ENCODE assay signal across 9 cellular contexts in genomic region chr1:1355376-1355775, GRCh38. TPM values are rescaled to one million over a fixed set of nuclear protein-coding genes. Genes with fewer than 3 reads are reported as not detected.
DNase-seq lines count a peak whose midpoint lies in the region; ATAC-seq and TF ChIP-seq lines count a peak whose summit lies in the region.
"Had no signal": no experiment of that assay in that cellular context is flagged by ENCODE, and none has a peak within 500 bp of the region (broad histone marks: within the 10 kb centered on the region; RNA-seq: fewer than 3 reads in every experiment).

No MANE protein-coding gene starts in this region.

- peaks cover 12% of the 10 kb centered on the region for H3K27me3 Mint-ChIP-seq in glutamatergic neuron (ENCODE audit: unreplicated experiment)

- H3K9me3 Mint-ChIP-seq in glutamatergic neuron (ENCODE audit: unreplicated experiment): peaks cover 3% of the 10 kb centered on the region
- H3K9me3 Mint-ChIP-seq: T-cell had no signal

- peaks cover 0 to 26% (median 0%) of the 10 kb centered on the region in 6 donors for H3K36me3 ChIP-seq in spleen

- peaks cover 0 to 84% (median 53%) of the 10 kb centered on the region in 6 donors for H3K4me1 ChIP-seq in spleen

- DNase-seq in NCI-H1436 (lab: John Stamatoyannopoulos, UW): peak; percentile 11
- no peak for DNase-seq in NCI-H1436 treated with DMSO at 0.1 percent for 48 hours (lab: John Stamatoyannopoulos, UW)
- peak; percentile 30 for DNase-seq in SK-MEL-5 (ENCODE audit: low read depth, low spot score)
- peak; percentile 49 for DNase-seq in glutamatergic neuron
- no peak for DNase-seq in spleen
- DNase-seq in RPMI8226: no peak
- DNase-seq in stimulated activated CD4-positive, alpha-beta T cell treated with anti-CD3 and anti-CD28 coated beads, Interleukin-4, amount 100 ng/mL, for 4 hours: no peak

- TF ChIP-seq CTCF in glutamatergic neuron (IDR thresholded peaks at IDR 0.05; ENCODE audit: partially characterized antibody, unreplicated experiment) (no peak), spleen (IDR thresholded peaks at IDR 0.05 in 8 of 11, conservative IDR thresholded peaks at IDR 0.05 in 3 of 11) (no peak)

- ATAC-seq in GM21529 (IDR thresholded peaks at IDR 0.05; ENCODE audit: unreplicated experiment): no peak

- peaks cover 4 to 91% (median 65%) of the 10 kb centered on the region in 7 donors for H3K27me3 ChIP-seq in spleen (replicated peaks in 1 of 7)

- H3K27ac ChIP-seq in spleen: peak overlapping the region in 1 of 8 donors; percentile 31

- intact Hi-C loops in spleen (cut with DNase I; ENCODE audit: low total_unique reads): no loop called here

- TF ChIP-seq POLR2A in spleen (IDR thresholded peaks at IDR 0.05): no peak

- H3K36me3 Mint-ChIP-seq in glutamatergic neuron (ENCODE audit: unreplicated experiment): no peaks in the 10 kb centered on the region
- H3K36me3 Mint-ChIP-seq: T-cell had no signal

- no peak overlapping the region for H3K4me3 Mint-ChIP-seq in glutamatergic neuron (ENCODE audit: unreplicated experiment)

- WGBS in spleen, 5 donors: 0 to 8% (median 5%) methylated on average over 3 to 57 of the region's 57 CpGs

- peak overlapping the region in 5 of 8 donors; percentile 0 to 58 (median 13) for H3K4me3 ChIP-seq in spleen

- H3K4me1 Mint-ChIP-seq in glutamatergic neuron (ENCODE audit: low read depth, unreplicated experiment): peaks cover 11% of the 10 kb centered on the region

- no peaks in the 10 kb centered on the region for H3K9me3 ChIP-seq in spleen

- H3K27ac Mint-ChIP-seq in glutamatergic neuron (ENCODE audit: unreplicated experiment): no peak overlapping the region
- H3K27ac Mint-ChIP-seq: T-cell had no signal

- in situ Hi-C loops in SK-MEL-5 (cut with HindIII; ENCODE audit: low pct_unique_long_range_greater_than_20kb, low sequenced_read_pairs): no loop called here

RNA-seq across cellular contexts. Expression of gene MXRA8, which starts 3.0 kb away (rescaled TPM):
- 0.08 TPM in 1 of 2 replicates, not detected in the other for total RNA-seq in SK-MEL-5 (2014; rRNA removed; shearing (Covaris generic))
- not detected in 2 replicates for polyA plus RNA-seq in SK-MEL-5 (2015; cell fraction: cytosol; rRNA removed)
- 2.0 TPM in 1 of 2 replicates, not detected in the other for polyA plus RNA-seq in SK-MEL-5 (2015; cell fraction: nucleus; rRNA removed)
- total RNA-seq in glutamatergic neuron (ENCODE audit: unreplicated experiment) (7.7 TPM), spleen (10 to 100 TPM; 25.9 to 71.7 (median 49.3) TPM)
- 10 to 100 TPM; 37.9 to 57.5 (median 44.8) TPM for polyA plus RNA-seq in spleen

RNA-seq across cellular contexts. Expression of gene DVL1, which starts 6.2 kb away (rescaled TPM):
- 41.4 and 42.8 TPM in 2 replicates for total RNA-seq in SK-MEL-5 (2014; rRNA removed; shearing (Covaris generic))
- 39.7 and 57.0 TPM in 2 replicates for polyA plus RNA-seq in SK-MEL-5 (2015; cell fraction: cytosol; rRNA removed)
- 185 and 232 TPM in 2 replicates for polyA plus RNA-seq in SK-MEL-5 (2015; cell fraction: nucleus; rRNA removed)
- total RNA-seq in glutamatergic neuron (ENCODE audit: unreplicated experiment) (124 TPM), spleen (10 to 100 TPM; 34.4 to 59.1 (median 40.1) TPM)
- polyA plus RNA-seq in spleen: 10 to 100 TPM; 18.1 to 57.3 (median 27.7) TPM

RNA-seq across cellular contexts. Expression of gene AURKAIP1, which starts 19.6 kb away (rescaled TPM):
- total RNA-seq in SK-MEL-5 (2014; rRNA removed; shearing (Covaris generic)): 136 and 146 TPM in 2 replicates
- 186 and 254 TPM in 2 replicates for polyA plus RNA-seq in SK-MEL-5 (2015; cell fraction: cytosol; rRNA removed)
- 86.1 and 112 TPM in 2 replicates for polyA plus RNA-seq in SK-MEL-5 (2015; cell fraction: nucleus; rRNA removed)
- total RNA-seq in glutamatergic neuron (ENCODE audit: unreplicated experiment) (130 TPM), spleen (10 to 100 TPM; 61.3 to 85.1 (median 71.7) TPM)
- polyA plus RNA-seq in spleen: 100 to 1,000 TPM; 149 to 174 (median 151) TPM

RNA-seq across cellular contexts. Expression of gene TAS1R3, which starts 24.3 kb away (rescaled TPM):
- total RNA-seq in SK-MEL-5 (2014; rRNA removed; shearing (Covaris generic)): not detected in 2 replicates
- polyA plus RNA-seq in SK-MEL-5 (2015; cell fraction: cytosol; rRNA removed): 0.03 and 0.04 TPM in 2 replicates
- polyA plus RNA-seq in SK-MEL-5 (2015; cell fraction: nucleus; rRNA removed): 0.14 TPM in 1 of 2 replicates, not detected in the other
- total RNA-seq in glutamatergic neuron (ENCODE audit: unreplicated experiment) (1.3 TPM), spleen (1 to 10 TPM in 6 of 7 donors, under 1 TPM in 1; 0.77 to 5.9 (median 3.0) TPM)
- polyA plus RNA-seq in spleen: 1 to 10 TPM in 1 of 3 donors, under 1 TPM in 2; 0.23 to 1.6 (median 0.37) TPM

RNA-seq across cellular contexts. Expression of gene CPTP, which starts 30.8 kb away (rescaled TPM):
- total RNA-seq in SK-MEL-5 (2014; rRNA removed; shearing (Covaris generic)): 19.6 and 22.2 TPM in 2 replicates
- 37.6 and 39.8 TPM in 2 replicates for polyA plus RNA-seq in SK-MEL-5 (2015; cell fraction: cytosol; rRNA removed)
- polyA plus RNA-seq in SK-MEL-5 (2015; cell fraction: nucleus; rRNA removed): 3.5 and 9.4 TPM in 2 replicates
- total RNA-seq in glutamatergic neuron (ENCODE audit: unreplicated experiment): 18.7 TPM
- 10 to 100 TPM; 16.9 to 42.1 (median 29.1) TPM for total RNA-seq in spleen
- polyA plus RNA-seq in spleen: 10 to 100 TPM in 2 of 3 donors, 1 to 10 TPM in 1; 7.5 to 24.9 (median 10.4) TPM

Comparison
In these comparisons a context has a peak if more than half of its experiments do, and no peak if none do; other contexts are left out.
1. DNase-seq: peak in NCI-H1436 (single experiment), SK-MEL-5 (single experiment) and glutamatergic neuron (single experiment); none in NCI-H1436 treated with DMSO at 0.1 percent for 48 hours (single experiment), spleen (single experiment), RPMI8226 (single experiment) and stimulated activated CD4-positive, alpha-beta T cell treated with anti-CD3 and anti-CD28 coated beads, Interleukin-4, amount 100 ng/mL, for 4 hours (0 of 2).